In genomic region chr11:67267188-67268035, GRCh38 we compare ENCODE assay signal across 8 cellular contexts. TPM values are rescaled to one million over a fixed set of nuclear protein-coding genes. Genes with fewer than 3 reads are reported as not detected.
DNase-seq lines count a peak whose midpoint lies in the region; ATAC-seq and TF ChIP-seq lines count a peak whose summit lies in the region.

No MANE protein-coding gene starts in this region.

- H3K36me3 ChIP-seq in DND-41 (ENCODE audit: insufficient read depth, low read length) (peaks cover 57% of the 10 kb centered on the region), MM.1S (replicated peaks; ENCODE audit: insufficient read depth, low read length) (no peaks in the 10 kb centered on the region; the same call in 1 of the 2 replicates), kidney epithelial cell (ENCODE audit: control insufficient read depth, insufficient read depth, low read length) (peaks cover 2% of the 10 kb centered on the region)

- H3K4me3 ChIP-seq in DND-41 (ENCODE audit: low read depth in 1 of 2, low read length in 2 of 2) (peak overlapping the region; percentile 84 to 85), MM.1S (ENCODE audit: low read length) (peak overlapping the region; percentile 81), kidney epithelial cell (ENCODE audit: low read depth, low read length) (peak overlapping the region; percentile 65)

- H3K9ac ChIP-seq in DND-41 (ENCODE audit: low read depth, low read length), result peak overlapping the region; percentile 95
- peak overlapping the region; percentile 92 for H3K9ac ChIP-seq in MM.1S (ENCODE audit: low read length)

- H4K20me1 ChIP-seq in DND-41 (ENCODE audit: insufficient read depth, low read length) (peaks cover 55% of the 10 kb centered on the region), MM.1S (ENCODE audit: insufficient read depth, low read length) (peaks cover 34% of the 10 kb centered on the region)

- no peak overlapping the region for H2AFZ ChIP-seq in DND-41 (ENCODE audit: low read depth, low read length)
- H2AFZ ChIP-seq in MM.1S (ENCODE audit: low read length), result no peak overlapping the region

- peak overlapping the region; percentile 95 for H3K27ac ChIP-seq in DND-41 (ENCODE audit: low read length)
- H3K27ac ChIP-seq in MM.1S (ENCODE audit: low read length), result peak overlapping the region; percentile 94
- H3K27ac ChIP-seq in substantia nigra (ENCODE audit: low read depth, low read length, poor library complexity, severe bottlenecking), result peak overlapping the region; percentile 84

- H3K27me3 ChIP-seq in DND-41 (ENCODE audit: insufficient read depth, low read length, poor library complexity) (no peaks in the 10 kb centered on the region), MM.1S (replicated peaks; ENCODE audit: insufficient read depth, low read length) (no peaks in the 10 kb centered on the region), kidney epithelial cell (ENCODE audit: control insufficient read depth, insufficient read depth, low read length) (no peaks in the 10 kb centered on the region)

- no peaks in the 10 kb centered on the region for H3K9me2 ChIP-seq in MM.1S (replicated peaks; ENCODE audit: insufficient read depth, low read length)

- H3K79me2 ChIP-seq in DND-41 (ENCODE audit: insufficient read depth, low read length) (peaks cover 66% of the 10 kb centered on the region), MM.1S (ENCODE audit: low read length) (peaks cover 65% of the 10 kb centered on the region)

- ATAC-seq in DND-41 (ENCODE audit: insufficient read depth, low read depth) (peak; percentile 5; the same call in 1 of the 3 replicates), HG03457 (IDR thresholded peaks at IDR 0.05; ENCODE audit: unreplicated experiment) (no peak)

- H3K4me1 ChIP-seq in DND-41 (ENCODE audit: insufficient read depth, low read length) (peaks cover 72% of the 10 kb centered on the region), MM.1S (ENCODE audit: low read length) (peaks cover 57% of the 10 kb centered on the region)

- H3K9me3 ChIP-seq in DND-41 (ENCODE audit: insufficient read depth, low read length, severe bottlenecking) (no peaks in the 10 kb centered on the region), MM.1S (replicated peaks; ENCODE audit: insufficient read depth, low read length) (no peaks in the 10 kb centered on the region)

- TF ChIP-seq CTCF in DND-41 (IDR thresholded peaks at IDR 0.05; ENCODE audit: borderline replicate concordance, extremely low read depth, low read length, poor library complexity, severe bottlenecking), result peak; percentile 17
- no peak for TF ChIP-seq CTCF in MM.1S (IDR thresholded peaks at IDR 0.05; ENCODE audit: low read length)
- no peak for TF ChIP-seq CTCF in kidney epithelial cell (IDR thresholded peaks at IDR 0.05; ENCODE audit: insufficient read depth, low read length, poor library complexity, severe bottlenecking)

- peak overlapping the region; percentile 96 for H3K4me2 ChIP-seq in DND-41 (ENCODE audit: insufficient read depth, low read length)
- H3K4me2 ChIP-seq in MM.1S (ENCODE audit: low read depth, low read length), result peak overlapping the region; percentile 90

- peaks cover 20% of the 10 kb centered on the region for H3F3A ChIP-seq in MM.1S (ENCODE audit: insufficient read depth, low read length)

- DNase-seq in DND-41 (peak; percentile 55), MM.1S (peak; percentile 91), astrocyte of the hippocampus (ENCODE audit: low read depth, low spot score) (peak; percentile 27), kidney epithelial cell (ENCODE audit: low read depth) (no peak), substantia nigra (lab: John Stamatoyannopoulos, UW) (peak in 3 of 49 donors; percentile 14 to 74 (median 37)), cerebellum (ENCODE audit: low spot score) (no peak)
- DNase-seq in activated CD4-positive, alpha-beta T cell treated with anti-CD3 and anti-CD28 coated beads for 48 hours, result no peak

RNA-seq across cellular contexts. Expression of gene GRK2, which starts 1.1 kb away (rescaled TPM):
- total RNA-seq in kidney epithelial cell (46.4 and 51.3 TPM in 2 replicates), cerebellum (32.6 TPM)

RNA-seq across cellular contexts. Expression of gene ANKRD13D, which starts 21.7 kb away (rescaled TPM):
- total RNA-seq in kidney epithelial cell, result 36.6 and 48.5 TPM in 2 replicates
- 31.1 TPM for total RNA-seq in cerebellum

RNA-seq across cellular contexts. Expression of gene SSH3, which starts 35.9 kb away (rescaled TPM):
- total RNA-seq in kidney epithelial cell (37.2 and 39.9 TPM in 2 replicates), cerebellum (3.4 TPM)

Comparison
In these comparisons a context has a peak if more than half of its experiments do, and no peak if none do; other contexts are left out.
1. DNase-seq: peak in DND-41 (single experiment), MM.1S (single experiment) and astrocyte of the hippocampus (single experiment); none in kidney epithelial cell (single experiment), cerebellum (single experiment) and activated CD4-positive, alpha-beta T cell treated with anti-CD3 and anti-CD28 coated beads for 48 hours (single experiment).
2. Peak in every context shown above with its lines, with median percentiles within 50 percentile points of each other: H3K27ac ChIP-seq and H3K4me3 ChIP-seq.